In genomic region chr10:15579605-15580004, GRCh38 we compare ENCODE assay signal across 21 cellular contexts.
A peak's percentile ranks its signal among the peaks of the same experiment; 100 is the strongest.
DNase-seq lines count a peak whose midpoint lies in the region; ATAC-seq and TF ChIP-seq lines count a peak whose summit lies in the region.
"Had no signal": no experiment of that assay in that cellular context is flagged by ENCODE, and none has a peak within 500 bp of the region (broad histone marks: within the 10 kb centered on the region; RNA-seq: fewer than 3 reads in every experiment).

No MANE protein-coding gene starts in this region.

- peaks cover 8% of the 10 kb centered on the region for H3K9me3 Mint-ChIP-seq in osteocyte (ENCODE audit: unreplicated experiment)
- H3K9me3 Mint-ChIP-seq: activated T-helper 2 cell treated with anti-CD3 and anti-CD28 coated beads, Interferon-gamma antibody, Interleukin-2, Interleukin-4, amounts not matched to agents 10 μg/mL and 5 μg/mL and 100 μg/mL, durations not matched to agents 14 hours and 24 hours and 36 hours had no signal

- no peak for TF ChIP-seq CTCF in osteocyte (IDR thresholded peaks at IDR 0.05)

- H3K9me3 ChIP-seq in MG63, result peaks cover 9% of the 10 kb centered on the region
- H3K9me3 ChIP-seq: esophagus muscularis mucosa had no signal

- DNase-seq in AG20443 (ENCODE audit: low spot score) (peak; percentile 21), MG63 (no peak), dermis blood vessel endothelial cell (peak; percentile 26), osteocyte (ENCODE audit: extremely low spot score, unreplicated experiment) (no peak), RPMI8226 (no peak), NCI-H2227 (lab: John Stamatoyannopoulos, UW; ENCODE audit: unreplicated experiment) (no peak)
- DNase-seq: activated CD4-positive, alpha-beta T cell treated with anti-CD3 and anti-CD28 coated beads for 48 hours; AML-193; COR-L47; effector CD4-positive, alpha-beta T cell; H7; hippocampal formation; NCI-H1694 treated with DMSO at 0.1 percent for 48 hours; NCI-H226; occipital lobe; PC-9; stimulated activated CD4-positive, alpha-beta T cell treated with anti-CD3 and anti-CD28 coated beads, Interleukin-15, amount 100 ng/mL, for 24 hours had no signal

- no peaks in the 10 kb centered on the region for H3K36me3 Mint-ChIP-seq in osteocyte (ENCODE audit: unreplicated experiment)

- no peaks in the 10 kb centered on the region for H3K27me3 ChIP-seq in MG63
- H3K27me3 ChIP-seq: esophagus muscularis mucosa had no signal

- H3K4me1 Mint-ChIP-seq in osteocyte (ENCODE audit: unreplicated experiment), result peaks cover 14% of the 10 kb centered on the region

- no peaks in the 10 kb centered on the region for H3K27me3 Mint-ChIP-seq in osteocyte (ENCODE audit: unreplicated experiment)

- H3K36me3 ChIP-seq in MG63, result no peaks in the 10 kb centered on the region
- H3K36me3 ChIP-seq: esophagus muscularis mucosa had no signal

- peak overlapping the region; percentile 17 for H3K27ac Mint-ChIP-seq in osteocyte (ENCODE audit: unreplicated experiment)
- H3K27ac Mint-ChIP-seq: activated T-helper 2 cell treated with anti-CD3 and anti-CD28 coated beads, Interferon-gamma antibody, Interleukin-2, Interleukin-4, amounts not matched to agents 10 μg/mL and 5 μg/mL and 100 μg/mL, durations not matched to agents 14 hours and 24 hours and 36 hours had no signal

- H3K4me3 Mint-ChIP-seq in osteocyte (ENCODE audit: unreplicated experiment), result peak overlapping the region; percentile 6

- no peak for ATAC-seq in GM18511 (IDR thresholded peaks at IDR 0.05; ENCODE audit: unreplicated experiment)
- ATAC-seq in HG03039 (IDR thresholded peaks at IDR 0.05; ENCODE audit: unreplicated experiment), result no peak

- peak overlapping the region; percentile 7; the same call in 1 of the 2 replicates for H3K4me3 ChIP-seq in MG63
- H3K4me3 ChIP-seq: esophagus muscularis mucosa, PC-9 had no signal

Comparison
In these comparisons a context has a peak if more than half of its experiments do, and no peak if none do; other contexts are left out.
1. DNase-seq: peak in AG20443 (single experiment) and dermis blood vessel endothelial cell (single experiment); none in MG63 (single experiment), osteocyte (single experiment), RPMI8226 (single experiment) and NCI-H2227 (single experiment).